ENCODE assay signal across 14 cellular contexts in the genomic region with DNA sequence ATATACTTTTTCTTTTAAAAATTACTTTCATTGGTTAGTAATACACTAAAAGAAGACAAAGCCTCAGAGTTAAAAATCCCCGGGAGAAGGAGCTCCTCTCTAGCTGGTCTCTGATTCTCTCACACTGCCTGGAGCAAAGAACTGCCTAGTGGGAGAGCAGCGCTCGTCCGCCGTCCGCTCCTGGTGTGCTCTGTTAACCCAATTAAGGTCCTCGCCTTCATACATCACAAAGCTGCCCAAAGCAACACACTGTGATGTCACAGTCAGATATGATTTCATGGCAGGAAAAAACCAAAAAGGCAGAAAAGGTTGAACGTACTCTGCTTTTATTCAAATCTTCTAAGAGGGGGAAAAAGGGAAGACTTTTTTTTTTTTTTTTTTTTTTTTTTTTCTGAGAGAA.
DNase-seq lines count a peak whose midpoint lies in the region; ATAC-seq, FAIRE-seq and TF ChIP-seq lines count a peak whose summit lies in the region.
"Had no signal": no experiment of that assay in that cellular context is flagged by ENCODE, and none has a peak within 500 bp of the region (broad histone marks: within the 10 kb centered on the region; RNA-seq: fewer than 3 reads in every experiment).

No MANE protein-coding gene starts in this region.

- peaks cover 53% of the 10 kb centered on the region for H3K4me1 ChIP-seq in OCI-LY3 (ENCODE audit: low read length)
- peaks cover 35% of the 10 kb centered on the region for H3K4me1 ChIP-seq in rectal smooth muscle tissue (ENCODE audit: control insufficient read depth, insufficient read depth, low read length)
- H3K4me1 ChIP-seq in naive thymus-derived CD4-positive, alpha-beta T cell (ENCODE audit: control insufficient read depth in 2 of 2, insufficient read depth in 2 of 2, low read length in 2 of 2), result no peaks in the 10 kb centered on the region

- H3K79me2 ChIP-seq in OCI-LY3 (ENCODE audit: low read length), result no peaks in the 10 kb centered on the region

- peak; percentile 64 to 88 (median 82) for DNase-seq in NCI-H1417 (lab: John Stamatoyannopoulos, UW)
- peak; percentile 39 for DNase-seq in fibroblast of villous mesenchyme (ENCODE audit: low read depth)
- DNase-seq in naive thymus-derived CD4-positive, alpha-beta T cell, result no peak
- no peak for DNase-seq in GM12892 (ENCODE audit: insufficient read length)
- DNase-seq: Caco-2; effector memory CD4-positive, alpha-beta T cell; stimulated activated CD4-positive, alpha-beta T cell treated with anti-CD3 and anti-CD28 coated beads, Interleukin-2, amount 100 ng/mL, for 48 hours; stimulated activated naive CD8-positive, alpha-beta T cell treated with anti-CD3 and anti-CD28 coated beads, Interleukin-15, amount 100 ng/mL, for 72 hours had no signal

- no peak for FAIRE-seq in GM12892 (lab: Jason Lieb, UNC)
- FAIRE-seq: GM12878 had no signal

- H3K27ac ChIP-seq in OCI-LY3 (ENCODE audit: low read length), result no peak overlapping the region
- H3K27ac ChIP-seq in rectal smooth muscle tissue (ENCODE audit: low read depth, low read length), result peak overlapping the region; percentile 7
- no peak overlapping the region for H3K27ac ChIP-seq in naive thymus-derived CD4-positive, alpha-beta T cell (ENCODE audit: low read depth, low read length)

- CTCF ChIA-PET in naive thymus-derived CD4-positive, alpha-beta T cell (lab: Charles Lee), result interaction anchor here (0.6 to 1.1 kb wide), 5 partner anchors 9 to 1412 kb away, joined by 3 to 4 read pairs (median 3); no protein-coding TSS in a partner anchor

- no peak for ATAC-seq in HG02588 (IDR thresholded peaks at IDR 0.05; ENCODE audit: unreplicated experiment)
- no peak for ATAC-seq in naive thymus-derived CD4-positive, alpha-beta T cell
- ATAC-seq in HG03039 (IDR thresholded peaks at IDR 0.05; ENCODE audit: unreplicated experiment), result no peak
- ATAC-seq: stimulated activated naive CD8-positive, alpha-beta T cell treated with anti-CD3 and anti-CD28 coated beads, Interleukin-15, amount 100 ng/mL, for 72 hours had no signal

- H3K4me2 ChIP-seq in OCI-LY3 (ENCODE audit: low read length), result peak overlapping the region; percentile 31

- peaks cover 0 to 23% (median 9%) of the 10 kb centered on the region in 7 donors for H3K4me1 Mint-ChIP-seq in naive thymus-derived CD4-positive, alpha-beta T cell

- H3K4me3 Mint-ChIP-seq in naive thymus-derived CD4-positive, alpha-beta T cell, result no peak overlapping the region
- H3K4me3 Mint-ChIP-seq: stimulated activated naive CD8-positive, alpha-beta T cell treated with anti-CD3 and anti-CD28 coated beads, Interleukin-15, amount 100 ng/mL, for 72 hours; T-helper 2 cell treated with Interferon-gamma antibody and Interleukin-4, amounts not matched to agents 5 μg/mL and 100 μg/mL, for 36 hours had no signal

- H2AFZ ChIP-seq in OCI-LY3 (ENCODE audit: low read depth, low read length), result 0 out of 2 replicates have a peak overlapping the region, but pooled peaks have one; percentile 43

- H3K9ac ChIP-seq in OCI-LY3 (ENCODE audit: low read length) (no peak overlapping the region), rectal smooth muscle tissue (ENCODE audit: low read length) (no peak overlapping the region)

- POLR2A ChIA-PET in naive thymus-derived CD4-positive, alpha-beta T cell (lab: Charles Lee), result no interaction called here

- no peaks in the 10 kb centered on the region for H3K9me3 Mint-ChIP-seq in naive thymus-derived CD4-positive, alpha-beta T cell
- H3K9me3 Mint-ChIP-seq: stimulated activated naive CD8-positive, alpha-beta T cell treated with anti-CD3 and anti-CD28 coated beads, Interleukin-15, amount 100 ng/mL, for 72 hours; T-helper 2 cell treated with Interferon-gamma antibody and Interleukin-4, amounts not matched to agents 5 μg/mL and 100 μg/mL, for 36 hours had no signal

- peaks cover 0 to 5% (median 0%) of the 10 kb centered on the region in 5 donors for H3K27me3 Mint-ChIP-seq in naive thymus-derived CD4-positive, alpha-beta T cell
- H3K27me3 Mint-ChIP-seq: stimulated activated naive CD8-positive, alpha-beta T cell treated with anti-CD3 and anti-CD28 coated beads, Interleukin-15, amount 100 ng/mL, for 72 hours had no signal

- H3K36me3 ChIP-seq in OCI-LY3 (replicated peaks; ENCODE audit: low read depth, low read length) (no peaks in the 10 kb centered on the region), rectal smooth muscle tissue (ENCODE audit: control insufficient read depth, insufficient read depth, low read length) (no peaks in the 10 kb centered on the region)
- no peaks in the 10 kb centered on the region for H3K36me3 ChIP-seq in naive thymus-derived CD4-positive, alpha-beta T cell (ENCODE audit: control insufficient read depth in 2 of 3, insufficient read depth in 3 of 3, low read length in 3 of 3)

- H3K27me3 ChIP-seq in OCI-LY3 (ENCODE audit: low read depth, low read length) (peaks cover 6% of the 10 kb centered on the region; the same call in 1 of the 2 replicates), rectal smooth muscle tissue (ENCODE audit: control insufficient read depth, insufficient read depth, low read length) (no peaks in the 10 kb centered on the region)
- H3K27me3 ChIP-seq in naive thymus-derived CD4-positive, alpha-beta T cell (ENCODE audit: control insufficient read depth in 2 of 2, insufficient read depth in 2 of 2, low read length in 2 of 2), result no peaks in the 10 kb centered on the region

- TF ChIP-seq POLR2A in GM12892 (IDR thresholded peaks at IDR 0.05; ENCODE audit: low read depth, low read length), result no peak

- no peaks in the 10 kb centered on the region for H3K9me3 ChIP-seq in OCI-LY3 (ENCODE audit: insufficient read depth, low read length)
- H3K9me3 ChIP-seq in naive thymus-derived CD4-positive, alpha-beta T cell (ENCODE audit: control insufficient read depth in 2 of 3, low read length in 3 of 3), result no peaks in the 10 kb centered on the region
- H3K9me3 ChIP-seq: Caco-2 had no signal

- no peak overlapping the region for H3K27ac Mint-ChIP-seq in naive thymus-derived CD4-positive, alpha-beta T cell
- H3K27ac Mint-ChIP-seq: stimulated activated naive CD8-positive, alpha-beta T cell treated with anti-CD3 and anti-CD28 coated beads, Interleukin-15, amount 100 ng/mL, for 72 hours; T-helper 2 cell treated with Interferon-gamma antibody and Interleukin-4, amounts not matched to agents 5 μg/mL and 100 μg/mL, for 36 hours had no signal

- H4K20me1 ChIP-seq in OCI-LY3 (ENCODE audit: insufficient read depth, low read length), result no peaks in the 10 kb centered on the region

- intact Hi-C loops in naive thymus-derived CD4-positive, alpha-beta T cell (cut with micrococcal nuclease), result no loop called here

- H3K36me3 Mint-ChIP-seq in naive thymus-derived CD4-positive, alpha-beta T cell, result peaks cover 0 to 14% (median 5%) of the 10 kb centered on the region in 5 donors

- H3K4me3 ChIP-seq in OCI-LY3 (ENCODE audit: low read length), result no peak overlapping the region
- H3K4me3 ChIP-seq in fibroblast of villous mesenchyme (ENCODE audit: low read depth, low read length), result no peak overlapping the region
- no peak overlapping the region for H3K4me3 ChIP-seq in rectal smooth muscle tissue (ENCODE audit: low read length)
- no peak overlapping the region for H3K4me3 ChIP-seq in naive thymus-derived CD4-positive, alpha-beta T cell (ENCODE audit: low read length)
- H3K4me3 ChIP-seq: GM12878 had no signal

- TF ChIP-seq CTCF in OCI-LY3 (IDR thresholded peaks at IDR 0.05; ENCODE audit: low read depth, low read length) (no peak), fibroblast of villous mesenchyme (IDR thresholded peaks at IDR 0.05; ENCODE audit: insufficient read depth, low read depth, low read length) (no peak)

Comparison
In these comparisons a context has a peak if more than half of its experiments do, and no peak if none do; other contexts are left out.
1. DNase-seq: peak in NCI-H1417 (3 of 3) and fibroblast of villous mesenchyme (single experiment); none in naive thymus-derived CD4-positive, alpha-beta T cell (0 of 9) and GM12892 (single experiment).